12 cellular contexts compared by ENCODE assay signal in genomic region chr14:93317836-93318807, GRCh38. TPM values are rescaled to one million over a fixed set of nuclear protein-coding genes. Genes with fewer than 3 reads are reported as not detected.
A peak's percentile ranks its signal among the peaks of the same experiment; 100 is the strongest.
DNase-seq lines count a peak whose midpoint lies in the region; ATAC-seq and TF ChIP-seq lines count a peak whose summit lies in the region.
"Had no signal": no experiment of that assay in that cellular context is flagged by ENCODE, and none has a peak within 500 bp of the region (broad histone marks: within the 10 kb centered on the region; RNA-seq: fewer than 3 reads in every experiment).

No MANE protein-coding gene starts in this region.

- H3K27me3 ChIP-seq in kidney epithelial cell (ENCODE audit: control insufficient read depth, insufficient read depth, low read length) (no peaks in the 10 kb centered on the region), thyroid gland (no peaks in the 10 kb centered on the region), vagina (no peaks in the 10 kb centered on the region)
- H3K27me3 ChIP-seq: neural progenitor cell had no signal

- H3K36me3 ChIP-seq in kidney epithelial cell (ENCODE audit: control insufficient read depth, insufficient read depth, low read length), result no peaks in the 10 kb centered on the region
- H3K36me3 ChIP-seq in thyroid gland, result no peaks in the 10 kb centered on the region
- H3K36me3 ChIP-seq in vagina, result no peaks in the 10 kb centered on the region
- H3K36me3 ChIP-seq: neural progenitor cell had no signal

- H3K4me1 ChIP-seq in thyroid gland (peaks cover 39 to 51% of the 10 kb centered on the region in 2 donors), vagina (peaks cover 23% of the 10 kb centered on the region)
- H3K4me1 ChIP-seq: neural progenitor cell had no signal

- TF ChIP-seq CTCF in kidney epithelial cell (IDR thresholded peaks at IDR 0.05; ENCODE audit: insufficient read depth, low read length, poor library complexity, severe bottlenecking) (no peak), thyroid gland (IDR thresholded peaks at IDR 0.05) (no peak), vagina (IDR thresholded peaks at IDR 0.05) (no peak)

- DNase-seq in NCI-H82 (lab: John Stamatoyannopoulos, UW), result peak; percentile 11
- no peak for DNase-seq in NCI-H82 treated with DMSO at 0.1 percent for 48 hours (lab: John Stamatoyannopoulos, UW; ENCODE audit: unreplicated experiment)
- peak; percentile 83 for DNase-seq in amniotic epithelial cell (ENCODE audit: low read depth)
- DNase-seq in kidney epithelial cell (ENCODE audit: low read depth), result no peak
- peak; percentile 30 to 37 for DNase-seq in thyroid gland
- DNase-seq in vagina (ENCODE audit: extremely low spot score in 2 of 2), result no peak
- DNase-seq in dedifferentiated amniotic fluid mesenchymal stem cell (ENCODE audit: extremely low spot score), result no peak
- DNase-seq: activated CD4-positive, alpha-beta memory T cell treated with anti-CD3 and anti-CD28 coated beads for 36 hours; NCI-H526; stimulated activated CD8-positive, alpha-beta memory T cell treated with anti-CD3 and anti-CD28 coated beads, Interleukin-4, amount 100 ng/mL, for 48 hours had no signal

- no peak for TF ChIP-seq POLR2A in thyroid gland (IDR thresholded peaks at IDR 0.05)
- TF ChIP-seq POLR2A in vagina (IDR thresholded peaks at IDR 0.05), result no peak

- peak overlapping the region; percentile 23 for H3K4me3 ChIP-seq in kidney epithelial cell (ENCODE audit: low read depth, low read length)
- no peak overlapping the region for H3K4me3 ChIP-seq in thyroid gland (replicated peaks in 1 of 3)
- no peak overlapping the region for H3K4me3 ChIP-seq in vagina
- H3K4me3 ChIP-seq: neural progenitor cell had no signal

- 33 to 44% methylated on average over 6 of the region's 6 CpGs for WGBS in thyroid gland, 2 donors

- intact Hi-C loops in thyroid gland (cut with DNase I), result no loop called here
- intact Hi-C loops in vagina (cut with DNase I), result no loop called here

- H3K9me3 ChIP-seq in thyroid gland (no peaks in the 10 kb centered on the region), vagina (no peaks in the 10 kb centered on the region)

- no peak for ATAC-seq in HG03108 (IDR thresholded peaks at IDR 0.05; ENCODE audit: unreplicated experiment)

- H3K27ac ChIP-seq in thyroid gland, result peak overlapping the region; percentile 8 to 49 (median 42)
- H3K27ac ChIP-seq in vagina, result no peak overlapping the region
- H3K27ac ChIP-seq: neural progenitor cell had no signal

RNA-seq across cellular contexts. Expression of gene BTBD7, which starts 14.7 kb away (rescaled TPM):
- total RNA-seq in kidney epithelial cell (27.5 and 29.6 TPM in 2 replicates), thyroid gland (10 to 100 TPM; 40.6 to 49.7 (median 43.9) TPM), vagina (28.5 TPM)

RNA-seq across cellular contexts. Expression of gene COX8C, which starts 28.9 kb away (rescaled TPM):
- total RNA-seq in kidney epithelial cell (not detected in 2 replicates), thyroid gland (not detected), vagina (not detected)
- total RNA-seq: activated CD4-positive, alpha-beta memory T cell treated with anti-CD3 and anti-CD28 coated beads for 36 hours had no signal

Comparison
In these comparisons a context has a peak if more than half of its experiments do, and no peak if none do; other contexts are left out.
1. DNase-seq: peak in NCI-H82 (single experiment), amniotic epithelial cell (single experiment) and thyroid gland (2 of 2); none in NCI-H82 treated with DMSO at 0.1 percent for 48 hours (single experiment), kidney epithelial cell (single experiment), vagina (0 of 2) and dedifferentiated amniotic fluid mesenchymal stem cell (single experiment).